Comparison of ENCODE assay signal across 22 cellular contexts in the genomic region with DNA sequence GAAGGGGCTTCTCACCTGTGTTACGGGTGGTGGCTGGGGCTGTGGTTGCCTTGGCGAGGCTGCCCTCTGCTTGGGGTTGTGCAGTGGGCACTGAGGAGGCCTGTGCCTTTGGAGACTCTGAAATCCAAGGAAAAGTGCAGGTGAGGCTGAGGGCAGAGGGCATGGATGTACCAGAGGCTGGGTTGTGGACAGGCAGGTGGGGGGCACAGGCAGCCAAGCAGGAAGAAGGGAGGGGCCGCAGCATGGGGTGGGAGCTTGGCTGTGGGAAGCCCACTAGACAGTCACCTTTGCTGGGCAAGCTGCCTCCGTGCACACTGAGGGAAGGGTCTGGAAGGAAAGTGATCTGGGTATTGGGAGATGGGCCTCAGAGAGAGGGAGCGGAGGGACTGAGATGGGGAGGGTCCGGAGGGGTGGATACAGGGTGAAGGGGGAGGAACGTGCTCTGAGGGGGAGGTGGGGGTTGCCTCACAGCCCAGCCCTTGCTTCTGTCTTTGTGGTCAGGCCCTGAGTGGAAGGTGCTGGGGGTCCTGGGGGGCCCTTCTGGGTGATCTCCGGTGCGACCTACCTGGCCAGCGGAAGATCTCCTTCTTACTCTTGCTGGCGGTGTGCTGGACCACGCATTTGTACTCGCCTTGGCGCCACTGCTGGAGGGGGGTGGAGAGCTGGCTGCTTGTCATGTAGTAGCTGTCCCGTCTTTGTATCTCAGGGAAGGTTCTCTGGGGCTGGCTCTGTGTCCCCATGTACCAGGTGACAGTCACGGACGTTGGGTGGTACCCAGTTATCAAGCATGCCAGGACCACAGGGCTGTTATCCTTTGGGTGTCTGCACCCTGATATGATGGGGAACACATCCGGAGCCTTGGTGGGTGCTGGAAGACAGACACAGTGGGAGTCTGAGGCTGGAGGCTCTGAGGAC.
DNase-seq lines count a peak whose midpoint lies in the region; ATAC-seq and TF ChIP-seq lines count a peak whose summit lies in the region.
"Had no signal": no experiment of that assay in that cellular context is flagged by ENCODE, and none has a peak within 500 bp of the region (broad histone marks: within the 10 kb centered on the region; RNA-seq: fewer than 3 reads in every experiment).

No MANE protein-coding gene starts in this region.

- no peaks in the 10 kb centered on the region for H3K4me1 ChIP-seq in RWPE2 (ENCODE audit: insufficient read depth, poor library complexity, severe bottlenecking)
- H3K4me1 ChIP-seq in SJCRH30, result no peaks in the 10 kb centered on the region
- H3K4me1 ChIP-seq: body of pancreas, esophagus muscularis mucosa had no signal

- H3K4me3 Mint-ChIP-seq in stimulated activated naive CD8-positive, alpha-beta T cell treated with anti-CD3 and anti-CD28 coated beads, Interleukin-15, amount 100 ng/mL, for 72 hours, result no peak overlapping the region
- H3K4me3 Mint-ChIP-seq in naive B cell, result peak overlapping the region in 1 of 8 donors; percentile 70
- H3K4me3 Mint-ChIP-seq: CD4-positive, alpha-beta memory T cell had no signal

- H3K36me3 ChIP-seq in RWPE2 (ENCODE audit: low read depth) (no peaks in the 10 kb centered on the region), SJCRH30 (no peaks in the 10 kb centered on the region)
- H3K36me3 ChIP-seq: esophagus muscularis mucosa had no signal

- H3K27me3 ChIP-seq in RWPE2 (ENCODE audit: insufficient read depth, poor library complexity, severe bottlenecking) (no peaks in the 10 kb centered on the region), SJCRH30 (peaks cover 59% of the 10 kb centered on the region)
- H3K27me3 ChIP-seq: body of pancreas had no signal

- TF ChIP-seq CTCF in RWPE2 (IDR thresholded peaks at IDR 0.05; ENCODE audit: poor library complexity, severe bottlenecking), result no peak

- H3K27ac ChIP-seq in RWPE2 (ENCODE audit: poor library complexity, severe bottlenecking) (no peak overlapping the region), SJCRH30 (no peak overlapping the region)
- H3K27ac ChIP-seq: body of pancreas, esophagus muscularis mucosa, VCaP had no signal

- H3K9me3 Mint-ChIP-seq in stimulated activated naive CD8-positive, alpha-beta T cell treated with anti-CD3 and anti-CD28 coated beads, Interleukin-15, amount 100 ng/mL, for 72 hours, result no peaks in the 10 kb centered on the region
- no peaks in the 10 kb centered on the region for H3K9me3 Mint-ChIP-seq in naive B cell

- no peaks in the 10 kb centered on the region for H3K4me1 Mint-ChIP-seq in stimulated activated naive CD8-positive, alpha-beta T cell treated with anti-CD3 and anti-CD28 coated beads, Interleukin-15, amount 100 ng/mL, for 72 hours
- H3K4me1 Mint-ChIP-seq in naive B cell, result peaks cover 42 to 52% (median 47%) of the 10 kb centered on the region in 3 donors
- H3K4me1 Mint-ChIP-seq: CD4-positive, alpha-beta memory T cell had no signal

- H3K4me3 ChIP-seq in RWPE2 (ENCODE audit: severe bottlenecking) (no peak overlapping the region), SJCRH30 (no peak overlapping the region)
- H3K4me3 ChIP-seq: body of pancreas, esophagus muscularis mucosa, lung had no signal

- no peak for DNase-seq in stimulated activated naive CD8-positive, alpha-beta T cell treated with anti-CD3 and anti-CD28 coated beads, Interleukin-15, amount 100 ng/mL, for 72 hours
- DNase-seq in stimulated activated naive CD8-positive, alpha-beta T cell treated with anti-CD3 and anti-CD28 coated beads, Interleukin-15, Interleukin-2, amounts not matched to agents 100 U/mL and 50 U/mL, for 24 hours, result no peak
- peak; percentile 61 for DNase-seq in RWPE2 (ENCODE audit: low spot score)
- no peak for DNase-seq in naive B cell
- no peak for DNase-seq in SJCRH30
- DNase-seq in NCI-H1105 treated with DMSO at 0.1 percent for 48 hours (lab: John Stamatoyannopoulos, UW), result no peak
- no peak for DNase-seq in GOT3 (lab: John Stamatoyannopoulos, UW)
- DNase-seq: activated CD4-positive, alpha-beta T cell treated with anti-CD3 and anti-CD28 coated beads, Interleukin-2, amount 50 U/mL, for 4 hours; activated gamma-delta T cell; CD4-positive, alpha-beta memory T cell; DMS 273 treated with DMSO at 0.1 percent for 48 hours; effector CD8-positive, alpha-beta T cell; IMR-90; NCI-H1092 treated with DMSO at 0.1 percent for 48 hours; NCI-H1930; NCI-H345 had no signal

- ATAC-seq in stimulated activated naive CD8-positive, alpha-beta T cell treated with anti-CD3 and anti-CD28 coated beads, Interleukin-15, amount 100 ng/mL, for 72 hours, result no peak
- no peak for ATAC-seq in stimulated activated naive CD8-positive, alpha-beta T cell treated with anti-CD3 and anti-CD28 coated beads, Interleukin-15, Interleukin-2, amounts not matched to agents 100 U/mL and 50 U/mL, for 24 hours
- ATAC-seq in RWPE2 (ENCODE audit: low read depth) (no peak), naive B cell (ENCODE audit: low read depth in 2 of 2) (no peak)
- ATAC-seq: body of pancreas, Right ventricle myocardium inferior had no signal

- peaks cover 23 to 42% of the 10 kb centered on the region in 2 donors for H3K36me3 Mint-ChIP-seq in naive B cell
- H3K36me3 Mint-ChIP-seq: CD4-positive, alpha-beta memory T cell had no signal

- H3K27me3 Mint-ChIP-seq in stimulated activated naive CD8-positive, alpha-beta T cell treated with anti-CD3 and anti-CD28 coated beads, Interleukin-15, amount 100 ng/mL, for 72 hours, result no peaks in the 10 kb centered on the region
- H3K27me3 Mint-ChIP-seq in naive B cell, result no peaks in the 10 kb centered on the region
- H3K27me3 Mint-ChIP-seq: progenitor cell of endocrine pancreas had no signal

- peak overlapping the region; percentile 39 to 58 for H3K27ac Mint-ChIP-seq in stimulated activated naive CD8-positive, alpha-beta T cell treated with anti-CD3 and anti-CD28 coated beads, Interleukin-15, amount 100 ng/mL, for 72 hours
- H3K27ac Mint-ChIP-seq in naive B cell, result peak overlapping the region in 5 of 6 donors; percentile 79 to 92 (median 90)
- H3K27ac Mint-ChIP-seq: progenitor cell of endocrine pancreas had no signal

- no peaks in the 10 kb centered on the region for H3K9me3 ChIP-seq in RWPE2 (ENCODE audit: severe bottlenecking)
- no peaks in the 10 kb centered on the region for H3K9me3 ChIP-seq in SJCRH30 (replicated peaks)
- H3K9me3 ChIP-seq: body of pancreas had no signal
